Comparison of ENCODE assay signal across 26 cellular contexts in the genomic region with DNA sequence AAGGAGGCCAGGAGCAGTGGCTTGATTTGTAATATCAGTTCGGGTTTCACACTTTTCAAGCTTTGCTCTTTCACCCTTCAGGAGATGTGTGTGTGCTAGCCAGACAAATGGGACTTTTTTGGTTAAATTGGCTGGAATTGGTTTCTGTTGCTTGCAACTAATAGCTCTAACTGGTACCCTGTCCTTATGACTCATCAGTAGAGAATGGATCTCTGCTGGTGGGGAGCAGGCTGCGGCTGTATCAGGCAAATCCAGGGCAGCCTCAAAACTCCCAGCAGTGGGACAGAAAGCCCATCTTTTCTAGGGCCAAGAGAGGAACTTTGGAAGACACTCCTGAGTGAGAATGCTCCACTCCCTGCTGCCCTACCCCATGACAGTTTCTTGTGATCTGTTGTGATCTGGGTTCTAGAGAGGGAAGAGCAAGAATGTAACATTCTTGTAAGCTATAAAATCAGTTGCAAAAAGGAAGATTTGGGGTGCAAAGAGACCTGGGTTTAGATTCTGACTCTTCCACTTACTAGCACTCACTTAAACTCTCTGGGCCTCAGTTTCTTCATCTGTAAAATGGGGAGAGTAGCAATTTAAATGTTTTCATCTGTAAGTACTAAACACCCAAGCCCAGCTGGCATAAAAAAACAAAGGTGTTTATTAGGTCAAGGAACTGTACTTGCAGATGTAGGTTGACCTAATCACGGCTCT.
DNase-seq lines count a peak whose midpoint lies in the region; ATAC-seq and TF ChIP-seq lines count a peak whose summit lies in the region.
"Had no signal": no experiment of that assay in that cellular context is flagged by ENCODE, and none has a peak within 500 bp of the region (broad histone marks: within the 10 kb centered on the region; RNA-seq: fewer than 3 reads in every experiment).

No MANE protein-coding gene starts in this region.

- H3K4me1 Mint-ChIP-seq in activated CD8-positive, alpha-beta T cell treated with anti-CD3 and anti-CD28 coated beads for 36 hours (ENCODE audit: low read depth) = no peaks in the 10 kb centered on the region
- H3K4me1 Mint-ChIP-seq in activated CD8-positive, alpha-beta T cell treated with anti-CD3 and anti-CD28 coated beads, Interleukin-2, amount 10 ng/mL, durations not matched to agents 7 days and 5 days (ENCODE audit: low read depth) = no peaks in the 10 kb centered on the region
- H3K4me1 Mint-ChIP-seq: stimulated activated naive CD8-positive, alpha-beta T cell treated with anti-CD3 and anti-CD28 coated beads, Interleukin-15, amount 100 ng/mL, for 72 hours had no signal

- H3K9ac ChIP-seq in fibroblast of lung (ENCODE audit: insufficient read depth, low read length) (no peak overlapping the region), mesendoderm (ENCODE audit: low read length) (no peak overlapping the region)

- H3K27ac ChIP-seq in OCI-LY7 (ENCODE audit: low read depth, low read length, poor library complexity, severe bottlenecking) (no peak overlapping the region), fibroblast of lung (ENCODE audit: insufficient read depth, low read length) (no peak overlapping the region), mesendoderm (ENCODE audit: low read depth, low read length) (no peak overlapping the region), transverse colon (no peak overlapping the region)
- no peak overlapping the region for H3K27ac ChIP-seq in effector memory CD4-positive, alpha-beta T cell (ENCODE audit: insufficient read depth, low read length, poor library complexity, severe bottlenecking)
- H3K27ac ChIP-seq: cardiac muscle cell, PC-9, skin epidermis, thyroid gland, VCaP had no signal

- H3K27ac Mint-ChIP-seq in activated CD8-positive, alpha-beta T cell treated with anti-CD3 and anti-CD28 coated beads for 36 hours = no peak overlapping the region
- no peak overlapping the region for H3K27ac Mint-ChIP-seq in activated CD8-positive, alpha-beta T cell treated with anti-CD3 and anti-CD28 coated beads, Interleukin-2, amount 10 ng/mL, durations not matched to agents 7 days and 5 days
- H3K27ac Mint-ChIP-seq: CD8-positive, alpha-beta T cell; endodermal cell; nephron had no signal

- H3K79me1 ChIP-seq in mesendoderm (ENCODE audit: low read length) = no peaks in the 10 kb centered on the region

- H3K23ac ChIP-seq in mesendoderm (ENCODE audit: low read length) = no peak overlapping the region

- peaks cover 14% of the 10 kb centered on the region for H3K27me3 Mint-ChIP-seq in activated CD8-positive, alpha-beta T cell treated with anti-CD3 and anti-CD28 coated beads for 36 hours
- H3K27me3 Mint-ChIP-seq in activated CD8-positive, alpha-beta T cell treated with anti-CD3 and anti-CD28 coated beads, Interleukin-2, amount 10 ng/mL, durations not matched to agents 7 days and 5 days (ENCODE audit: low read depth) = no peaks in the 10 kb centered on the region

- in situ Hi-C loops in transverse colon (cut with MboI; ENCODE audit: low pct_ligation_motif_present in 1 of 4, low pct_unique_long_range_greater_than_20kb in 1 of 4, low sequenced_read_pairs in 3 of 4) = no loop called here

- H3K36me3 ChIP-seq in OCI-LY7 (ENCODE audit: insufficient read depth, low read length) (no peaks in the 10 kb centered on the region), fibroblast of lung (ENCODE audit: control insufficient read depth, insufficient read depth, low read length) (no peaks in the 10 kb centered on the region), mesendoderm (ENCODE audit: control insufficient read depth, insufficient read depth, low read length) (no peaks in the 10 kb centered on the region), transverse colon (no peaks in the 10 kb centered on the region)
- no peaks in the 10 kb centered on the region for H3K36me3 ChIP-seq in effector memory CD4-positive, alpha-beta T cell (ENCODE audit: control insufficient read depth, insufficient read depth, low read length)
- H3K36me3 ChIP-seq: cardiac muscle cell, HAP-1, thyroid gland had no signal

- no peaks in the 10 kb centered on the region for H3K36me3 Mint-ChIP-seq in activated CD8-positive, alpha-beta T cell treated with anti-CD3 and anti-CD28 coated beads for 36 hours (ENCODE audit: low read depth)
- H3K36me3 Mint-ChIP-seq in activated CD8-positive, alpha-beta T cell treated with anti-CD3 and anti-CD28 coated beads, Interleukin-2, amount 10 ng/mL, durations not matched to agents 7 days and 5 days (ENCODE audit: low read depth) = no peaks in the 10 kb centered on the region
- H3K36me3 Mint-ChIP-seq: CD8-positive, alpha-beta T cell had no signal

- H3K18ac ChIP-seq in mesendoderm (ENCODE audit: low read length) = no peak overlapping the region

- H2BK5ac ChIP-seq in mesendoderm (ENCODE audit: low read length) = no peak overlapping the region

- no peak overlapping the region for H2BK15ac ChIP-seq in mesendoderm (replicated peaks; ENCODE audit: low read depth)

- H3K9me2 ChIP-seq in OCI-LY7 (ENCODE audit: insufficient read depth, low read length) = no peaks in the 10 kb centered on the region

- POLR2A ChIA-PET in activated CD8-positive, alpha-beta T cell treated with anti-CD3 and anti-CD28 coated beads for 36 hours (lab: Charles Lee) = no interaction called here
- POLR2A ChIA-PET in activated CD8-positive, alpha-beta T cell treated with anti-CD3 and anti-CD28 coated beads, Interleukin-2, amount 10 ng/mL, durations not matched to agents 7 days and 5 days (lab: Charles Lee) = interaction anchor here (1.5 kb wide), 1 partner anchor 11 kb away, joined by 4 read pairs; no protein-coding TSS in a partner anchor
- POLR2A ChIA-PET in OCI-LY7 (lab: Charles Lee) = no interaction called here

- TF ChIP-seq EP300 in transverse colon (IDR thresholded peaks at IDR 0.05; ENCODE audit: low read depth) = no peak

- H3K9me3 Mint-ChIP-seq in activated CD8-positive, alpha-beta T cell treated with anti-CD3 and anti-CD28 coated beads for 36 hours = no peaks in the 10 kb centered on the region
- H3K9me3 Mint-ChIP-seq in activated CD8-positive, alpha-beta T cell treated with anti-CD3 and anti-CD28 coated beads, Interleukin-2, amount 10 ng/mL, durations not matched to agents 7 days and 5 days (ENCODE audit: insufficient read depth) = no peaks in the 10 kb centered on the region
- H3K9me3 Mint-ChIP-seq: CD8-positive, alpha-beta T cell; endodermal cell; nephron; stimulated activated naive CD8-positive, alpha-beta T cell treated with anti-CD3 and anti-CD28 coated beads, Interleukin-15, amount 100 ng/mL, for 72 hours had no signal

- no peak for DNase-seq in activated CD8-positive, alpha-beta T cell treated with anti-CD3 and anti-CD28 coated beads for 36 hours
- DNase-seq in activated CD8-positive, alpha-beta T cell treated with anti-CD3 and anti-CD28 coated beads, Interleukin-2, amount 10 ng/mL, durations not matched to agents 7 days and 5 days = no peak
- DNase-seq in OCI-LY7 (ENCODE audit: low spot score) = no peak
- peak; percentile 24 to 60 for DNase-seq in fibroblast of lung (ENCODE audit: low read depth in 2 of 2)
- peak; percentile 46 for DNase-seq in mesendoderm
- DNase-seq in effector memory CD4-positive, alpha-beta T cell = no peak
- DNase-seq in transverse colon = no peak
- DNase-seq: activated T-cell treated with anti-CD3 and anti-CD28 coated beads, Interleukin-2, amount 50 U/mL, for 48 hours; CD8-positive, alpha-beta T cell; cortex of kidney; DMS 273 treated with DMSO at 0.1 percent for 48 hours; endodermal cell; NCI-H1092 treated with DMSO at 0.1 percent for 48 hours; NCI-H187 treated with DMSO at 0.1 percent for 48 hours; NCI-H526; NK-92 treated with Interleukin-12 subunit alpha and Interleukin-12 subunit beta, amount 100 ng/mL, for 24 hours; PC-9; Right ventricle myocardium superior; stimulated activated naive CD8-positive, alpha-beta T cell treated with anti-CD3 and anti-CD28 coated beads, Interleukin-15, amount 100 ng/mL, for 72 hours; thyroid gland had no signal

- no peak for TF ChIP-seq POLR2A in transverse colon (IDR thresholded peaks at IDR 0.05)

- CTCF ChIA-PET in activated CD8-positive, alpha-beta T cell treated with anti-CD3 and anti-CD28 coated beads for 36 hours (lab: Charles Lee) = interaction anchor here (0.8 to 2.1 kb wide), 3 partner anchors 18 to 131 kb away, joined by 3 to 7 read pairs (median 3); no protein-coding TSS in a partner anchor
- CTCF ChIA-PET in activated CD8-positive, alpha-beta T cell treated with anti-CD3 and anti-CD28 coated beads, Interleukin-2, amount 10 ng/mL, durations not matched to agents 7 days and 5 days (lab: Charles Lee) = no interaction called here
- CTCF ChIA-PET in OCI-LY7 (lab: Charles Lee; ENCODE audit: unreplicated experiment) = no interaction called here

- no peak overlapping the region for H3K4ac ChIP-seq in mesendoderm (ENCODE audit: low read depth, low read length)

- H2AFZ ChIP-seq in OCI-LY7 (ENCODE audit: low read length) = peak overlapping the region; percentile 37; the same call in 1 of the 2 replicates
- no peak overlapping the region for H2AFZ ChIP-seq in fibroblast of lung (ENCODE audit: low read length)
- H2AFZ ChIP-seq: PC-9 had no signal

- H4K20me1 ChIP-seq in OCI-LY7 (ENCODE audit: insufficient read depth, low read length) (no peaks in the 10 kb centered on the region), fibroblast of lung (ENCODE audit: control insufficient read depth, extremely low read depth, insufficient read depth, low read length) (no peaks in the 10 kb centered on the region)

- H3K9me3 ChIP-seq in OCI-LY7 (ENCODE audit: low read length) = no peaks in the 10 kb centered on the region
- H3K9me3 ChIP-seq in fibroblast of lung (ENCODE audit: control insufficient read depth, insufficient read depth, low read depth, low read length) = no peaks in the 10 kb centered on the region
- H3K9me3 ChIP-seq in effector memory CD4-positive, alpha-beta T cell (ENCODE audit: control insufficient read depth, low read length) = no peaks in the 10 kb centered on the region
- H3K9me3 ChIP-seq in transverse colon = no peaks in the 10 kb centered on the region
- H3K9me3 ChIP-seq: HAP-1, thyroid gland had no signal

- H3K4me1 ChIP-seq in OCI-LY7 (ENCODE audit: insufficient read depth, low read length, poor library complexity, severe bottlenecking) = no peaks in the 10 kb centered on the region
- no peaks in the 10 kb centered on the region for H3K4me1 ChIP-seq in fibroblast of lung (ENCODE audit: control insufficient read depth, extremely low read depth, insufficient read depth, low read length)
- H3K4me1 ChIP-seq in mesendoderm (ENCODE audit: control insufficient read depth, low read depth, low read length) = peaks cover 5% of the 10 kb centered on the region
- H3K4me1 ChIP-seq in effector memory CD4-positive, alpha-beta T cell (ENCODE audit: control insufficient read depth, insufficient read depth, low read length, poor library complexity, severe bottlenecking) = no peaks in the 10 kb centered on the region
- H3K4me1 ChIP-seq in transverse colon = peaks cover 0 to 6% (median 0%) of the 10 kb centered on the region in 4 donors
- H3K4me1 ChIP-seq: HAP-1 had no signal

- H3K79me2 ChIP-seq in OCI-LY7 (ENCODE audit: insufficient read depth, low read depth, low read length) (no peaks in the 10 kb centered on the region), fibroblast of lung (ENCODE audit: control insufficient read depth, insufficient read depth, low read length) (no peaks in the 10 kb centered on the region), mesendoderm (ENCODE audit: control insufficient read depth, insufficient read depth, low read length) (no peaks in the 10 kb centered on the region)

- H4K8ac ChIP-seq in mesendoderm (ENCODE audit: low read depth, low read length) = no peak overlapping the region

- intact Hi-C loops in activated CD8-positive, alpha-beta T cell treated with anti-CD3 and anti-CD28 coated beads for 36 hours (cut with micrococcal nuclease) = no loop called here
- intact Hi-C loops in OCI-LY7 (cut with micrococcal nuclease; ENCODE audit: unreplicated experiment) = no loop called here
- intact Hi-C loops in transverse colon (cut with DNase I; ENCODE audit: low total_unique reads) = no loop called here

- H3K56ac ChIP-seq in mesendoderm (ENCODE audit: low read length) = no peak overlapping the region

- no CpG with 5 or more reads among the region's 3 CpGs for WGBS in mesendoderm (ENCODE audit: extremely low coverage, insufficient coverage, low lambda C conversion rate)
- 82 to 86% methylated on average over 1 to 3 of the region's 3 CpGs for WGBS in transverse colon (ENCODE audit: low coverage in 1 of 2), 2 donors

- H3K4me2 ChIP-seq in OCI-LY7 (ENCODE audit: low read length) = no peak overlapping the region
- H3K4me2 ChIP-seq in fibroblast of lung (ENCODE audit: extremely low read depth, insufficient read depth, low read length) = no peak overlapping the region
- H3K4me2 ChIP-seq in mesendoderm (ENCODE audit: low read length) = no peak overlapping the region
- H3K4me2 ChIP-seq: PC-9 had no signal

- no peak overlapping the region for H2AK5ac ChIP-seq in mesendoderm (ENCODE audit: low read length)

- H2BK120ac ChIP-seq in mesendoderm (ENCODE audit: low read depth, low read length) = no peak overlapping the region

- H3K27me3 ChIP-seq in fibroblast of lung (ENCODE audit: control insufficient read depth, insufficient read depth, low read length) (no peaks in the 10 kb centered on the region), mesendoderm (ENCODE audit: insufficient read depth, low read length, poor library complexity) (no peaks in the 10 kb centered on the region), transverse colon (no peaks in the 10 kb centered on the region)
- H3K27me3 ChIP-seq in effector memory CD4-positive, alpha-beta T cell (replicated peaks; ENCODE audit: control insufficient read depth, insufficient read depth, low read length, poor library complexity, severe bottlenecking) = no peaks in the 10 kb centered on the region
- H3K27me3 ChIP-seq: cardiac muscle cell, thyroid gland had no signal

- ATAC-seq in activated CD8-positive, alpha-beta T cell treated with anti-CD3 and anti-CD28 coated beads for 36 hours = no peak
- ATAC-seq in activated CD8-positive, alpha-beta T cell treated with anti-CD3 and anti-CD28 coated beads, Interleukin-2, amount 10 ng/mL, durations not matched to agents 7 days and 5 days = no peak
- ATAC-seq in GM19324 (IDR thresholded peaks at IDR 0.05; ENCODE audit: low FRiP score, unreplicated experiment) = no peak
- ATAC-seq: CD8-positive, alpha-beta T cell had no signal

- H3K4me3 ChIP-seq in OCI-LY7 (ENCODE audit: low read depth, low read length, poor library complexity, severe bottlenecking) (peak overlapping the region; percentile 26), fibroblast of lung (replicated peaks in 1 of 4; ENCODE audit: control extremely low read depth in 1 of 4, insufficient read depth in 1 of 4, low read depth in 3 of 4, low read length in 4 of 4) (no peak overlapping the region), mesendoderm (ENCODE audit: low read length) (no peak overlapping the region), transverse colon (no peak overlapping the region)
- no peak overlapping the region for H3K4me3 ChIP-seq in effector memory CD4-positive, alpha-beta T cell (ENCODE audit: insufficient read depth, low read depth, low read length, poor library complexity, severe bottlenecking)
- H3K4me3 ChIP-seq: cardiac muscle cell, HAP-1, PC-9, skin epidermis, thyroid gland had no signal

- TF ChIP-seq CTCF in activated CD8-positive, alpha-beta T cell treated with anti-CD3 and anti-CD28 coated beads for 36 hours (IDR thresholded peaks at IDR 0.05) = no peak
- no peak for TF ChIP-seq CTCF in OCI-LY7 (conservative IDR thresholded peaks at IDR 0.05; ENCODE audit: low read length)
- no peak for TF ChIP-seq CTCF in fibroblast of lung (conservative IDR thresholded peaks at IDR 0.05 in 1 of 2, IDR thresholded peaks at IDR 0.05 in 1 of 2; ENCODE audit: low read depth in 1 of 2, low read length in 2 of 2)
- no peak for TF ChIP-seq CTCF in transverse colon (IDR thresholded peaks at IDR 0.05)

- no peak overlapping the region for H4K5ac ChIP-seq in mesendoderm (ENCODE audit: low read length)

- no TSS peak for BruUV-seq in OCI-LY7 (replicated peaks; lab: Mats Ljungman, UMichigan)

- H3K4me3 Mint-ChIP-seq in activated CD8-positive, alpha-beta T cell treated with anti-CD3 and anti-CD28 coated beads for 36 hours = peak overlapping the region; percentile 34
- no peak overlapping the region for H3K4me3 Mint-ChIP-seq in activated CD8-positive, alpha-beta T cell treated with anti-CD3 and anti-CD28 coated beads, Interleukin-2, amount 10 ng/mL, durations not matched to agents 7 days and 5 days
- H3K4me3 Mint-ChIP-seq: CD8-positive, alpha-beta T cell; endodermal cell; nephron had no signal

Comparison
In these comparisons a context has a peak if more than half of its experiments do, and no peak if none do; other contexts are left out.
1. DNase-seq: peak in fibroblast of lung (2 of 2) and mesendoderm (single experiment); none in activated CD8-positive, alpha-beta T cell treated with anti-CD3 and anti-CD28 coated beads for 36 hours (single experiment), activated CD8-positive, alpha-beta T cell treated with anti-CD3 and anti-CD28 coated beads, Interleukin-2, amount 10 ng/mL, durations not matched to agents 7 days and 5 days (single experiment), OCI-LY7 (single experiment), effector memory CD4-positive, alpha-beta T cell (0 of 3) and transverse colon (single experiment).